In genomic region chr2:36663851-36664715, GRCh38 we compare ENCODE assay signal across 8 cellular contexts. TPM values are rescaled to one million over a fixed set of nuclear protein-coding genes. Genes with fewer than 3 reads are reported as not detected.
DNase-seq lines count a peak whose midpoint lies in the region; FAIRE-seq and TF ChIP-seq lines count a peak whose summit lies in the region.

No MANE protein-coding gene starts in this region.

- H3K27me3 ChIP-seq in PC-9 (ENCODE audit: insufficient read depth, low read depth): no peaks in the 10 kb centered on the region

- H3K4me1 ChIP-seq in PC-9 (replicated peaks; ENCODE audit: insufficient read depth): peaks cover 18% of the 10 kb centered on the region

- no peaks in the 10 kb centered on the region for H3K36me3 ChIP-seq in PC-9 (ENCODE audit: low read depth)

- H3K4me2 ChIP-seq in PC-9: peak overlapping the region; percentile 33; the same call in 1 of the 2 replicates

- no peaks in the 10 kb centered on the region; the same call in 1 of the 2 replicates for H3F3A ChIP-seq in PC-9 (ENCODE audit: insufficient read depth, low read depth)

- peak; percentile 79 for FAIRE-seq in H54 (lab: Jason Lieb, UNC)

- BruUV-seq in PC-9 (replicated peaks; lab: Mats Ljungman, UMichigan): no TSS peak

- CTCF ChIA-PET in PC-9 (lab: Charles Lee): interaction anchor here (0.7 to 1.5 kb wide), 5 partner anchors 102 to 204 kb away, joined by 3 to 7 read pairs (median 3); no protein-coding TSS in a partner anchor

- H4K20me1 ChIP-seq in PC-9 (ENCODE audit: insufficient read depth): no peaks in the 10 kb centered on the region

- DNase-seq in A172 (ENCODE audit: low spot score) (peak; percentile 75), G401 (ENCODE audit: low spot score) (peak; percentile 83), H54 (ENCODE audit: insufficient read length, low spot score) (no peak), PC-9 (peak; percentile 25 to 71), medulla oblongata (ENCODE audit: extremely low spot score) (peak; percentile 88), ureter (ENCODE audit: low spot score) (no peak)
- peak; percentile 28 for DNase-seq in Jurkat, Clone E6-1 (ENCODE audit: low read depth, low spot score)
- peak; percentile 3 for DNase-seq in effector CD4-positive, alpha-beta T cell

- no peak overlapping the region for H3K4me3 ChIP-seq in Jurkat, Clone E6-1 (ENCODE audit: low read length)
- no peak overlapping the region for H3K4me3 ChIP-seq in PC-9

- 0 out of 2 replicates have a peak, but pooled peaks cover 3% of the 10 kb centered on the region for H3K9me3 ChIP-seq in PC-9 (ENCODE audit: insufficient read depth, low read depth)

- in situ Hi-C loops in G401 (cut with HindIII; ENCODE audit: low sequenced_read_pairs): no loop called here

- H3K79me2 ChIP-seq in PC-9 (ENCODE audit: low read depth): no peaks in the 10 kb centered on the region

- 0 out of 2 replicates have a peak overlapping the region, but pooled peaks have one; percentile 28 for H2AFZ ChIP-seq in PC-9

- peak; percentile 94 for TF ChIP-seq CTCF in PC-9 (conservative IDR thresholded peaks at IDR 0.05)

- H3K9me2 ChIP-seq in PC-9 (ENCODE audit: insufficient read depth): no peaks in the 10 kb centered on the region

- POLR2A ChIA-PET in PC-9 (lab: Charles Lee; ENCODE audit: unreplicated experiment): interaction anchor here (0.6 kb wide), 1 partner anchor 935 kb away, joined by 14 read pairs; no protein-coding TSS in a partner anchor

- no peak for TF ChIP-seq POLR2A in H54 (IDR thresholded peaks at IDR 0.05; ENCODE audit: low read depth, low read length)

- H3K27ac ChIP-seq in PC-9: no peak overlapping the region

- intact Hi-C loops in PC-9 (cut with micrococcal nuclease; ENCODE audit: unreplicated experiment): loop anchor here (1.0 to 10.0 kb wide), 3 partner anchors 102 to 312 kb away; no protein-coding TSS in a partner anchor

RNA-seq across cellular contexts. Expression of gene VIT, which starts 32.4 kb away (rescaled TPM):
- 1.3 and 3.4 TPM in 2 replicates for total RNA-seq in A172 (2014; rRNA removed; shearing (Covaris generic))
- not detected in 2 replicates for total RNA-seq in G401 (2014; rRNA removed; shearing (Covaris generic))
- polyA plus RNA-seq in Jurkat, Clone E6-1 (2012; ENCODE audit: insufficient read depth, insufficient read length): not detected
- total RNA-seq in PC-9 (2021) (not detected in 2 replicates), ureter (7.4 TPM)

Comparison
In these comparisons a context has a peak if more than half of its experiments do, and no peak if none do; other contexts are left out.
1. DNase-seq: peak in A172 (single experiment), G401 (single experiment), Jurkat, Clone E6-1 (single experiment), PC-9 (2 of 2), effector CD4-positive, alpha-beta T cell (single experiment) and medulla oblongata (single experiment); none in H54 (single experiment) and ureter (single experiment).